Comparison of ENCODE assay signal across 1 cellular context in genomic region chr10:131982185-131982756, GRCh38.
TF ChIP-seq lines count a peak whose summit lies in the region.

No MANE protein-coding gene starts in this region.

TF ChIP-seq in K562, 482 proteins besides CTCF, POLR2A, EP300 and RAD21 (continued from another document and continues in another):
- TF ChIP-seq HBP1 (CRISPR knock-in tag; IDR thresholded peaks at IDR 0.05) (no peak), CBFB (CRISPR knock-in tag; IDR thresholded peaks at IDR 0.05) (no peak), TBL1XR1 (IDR thresholded peaks at IDR 0.05; ENCODE audit: low read length in 2 of 2) (no peak), BHLHE40 (IDR thresholded peaks at IDR 0.05; ENCODE audit: low read length) (no peak), ZNF280A (IDR thresholded peaks at IDR 0.05; ENCODE audit: low read depth, partially characterized antibody) (no peak), ZBTB7A (IDR thresholded peaks at IDR 0.05; ENCODE audit: borderline replicate concordance, control insufficient read depth, low read depth, low read length) (peak; percentile 15; the same call in 1 of the 2 replicates), PHF8 (IDR thresholded peaks at IDR 0.05; ENCODE audit: borderline replicate concordance, low read length) (peak; percentile 85; the same call in 1 of the 2 replicates), ZBED1 (IDR thresholded peaks at IDR 0.05) (no peak), OTX1 (CRISPR knock-in tag; IDR thresholded peaks at IDR 0.05) (no peak), CEBPZ (IDR thresholded peaks at IDR 0.05; ENCODE audit: borderline replicate concordance, low read depth, low read length) (no peak), BRF1 (IDR thresholded peaks at IDR 0.05; ENCODE audit: borderline replicate concordance, extremely low read depth, insufficient read length) (no peak), MITF (IDR thresholded peaks at IDR 0.05) (no peak), TAF15 (IDR thresholded peaks at IDR 0.05; ENCODE audit: low read depth, low read length) (no peak), PHB2 (IDR thresholded peaks at IDR 0.05; ENCODE audit: low read depth) (no peak), U2AF2 (optimal IDR thresholded peaks at IDR 0.05; ENCODE audit: low read depth, low read length) (no peak), MAX (CRISPR knock-in tag; IDR thresholded peaks at IDR 0.05) (no peak; the same call in none of the 2 replicates), CBX2 (IDR thresholded peaks at IDR 0.05; ENCODE audit: insufficient read depth, low read length, poor library complexity, severe bottlenecking) (no peak), MBD1 (CRISPR knock-in tag; IDR thresholded peaks at IDR 0.05) (no peak), KDM5B (IDR thresholded peaks at IDR 0.05; ENCODE audit: insufficient replicate concordance, low read depth, low read length) (peak; percentile 69), HMGN3 (IDR thresholded peaks at IDR 0.05; ENCODE audit: borderline replicate concordance, extremely low read depth, insufficient read length, low read depth, low read length) (no peak), BCL6 (CRISPR knock-in tag; IDR thresholded peaks at IDR 0.05) (no peak), E2F4 (CRISPR knock-in tag; IDR thresholded peaks at IDR 0.05; ENCODE audit: low read depth) (no peak), CTBP1 (IDR thresholded peaks at IDR 0.05; ENCODE audit: borderline replicate concordance) (no peak), NCOA1 (IDR thresholded peaks at IDR 0.05; ENCODE audit: low read depth) (no peak), FIP1L1 (IDR thresholded peaks at IDR 0.05; ENCODE audit: low read depth, low read length, poor library complexity, severe bottlenecking) (peak; percentile 61), HOXB6 (CRISPR knock-in tag; IDR thresholded peaks at IDR 0.05; ENCODE audit: borderline replicate concordance) (no peak), BRCA1 (IDR thresholded peaks at IDR 0.05) (no peak), BRCA1 (CRISPR knock-in tag; IDR thresholded peaks at IDR 0.05) (no peak), MAFG (tag; conservative IDR thresholded peaks at IDR 0.05) (no peak), RBBP5 (IDR thresholded peaks at IDR 0.05; ENCODE audit: borderline replicate concordance, insufficient read depth, low read length, poor library complexity, severe bottlenecking) (no peak), HNRNPLL (IDR thresholded peaks at IDR 0.05; ENCODE audit: low read depth, low read length, poor library complexity, severe bottlenecking) (no peak), ZFX (CRISPR knock-in tag; IDR thresholded peaks at IDR 0.05) (peak; percentile 78), AFF1 (IDR thresholded peaks at IDR 0.05; ENCODE audit: low read depth in 1 of 2, partially characterized antibody in 2 of 2) (no peak), JUN (IDR thresholded peaks at IDR 0.05; ENCODE audit: borderline replicate concordance, low read depth, low read length) (no peak), JUN (CRISPR knock-in tag; IDR thresholded peaks at IDR 0.05; ENCODE audit: borderline replicate concordance) (no peak), ZNF75A (CRISPR knock-in tag; IDR thresholded peaks at IDR 0.05) (no peak), TRIM25 (IDR thresholded peaks at IDR 0.05; ENCODE audit: borderline replicate concordance) (no peak), MAFF (IDR thresholded peaks at IDR 0.05; ENCODE audit: low read length) (no peak), ZNF224 (CRISPR knock-in tag; IDR thresholded peaks at IDR 0.05) (no peak), KLF6 (CRISPR knock-in tag; IDR thresholded peaks at IDR 0.05; ENCODE audit: borderline replicate concordance) (no peak), EGR1 (conservative IDR thresholded peaks at IDR 0.05) (no peak), ZNF197 (CRISPR knock-in tag; IDR thresholded peaks at IDR 0.05; ENCODE audit: low read depth) (no peak), ZNF766 (CRISPR knock-in tag; conservative IDR thresholded peaks at IDR 0.05) (no peak), KHSRP (IDR thresholded peaks at IDR 0.05) (no peak), CREB1 (IDR thresholded peaks at IDR 0.05) (no peak), CREB1 (CRISPR knock-in tag; IDR thresholded peaks at IDR 0.05) (no peak), ZNF583 (CRISPR knock-in tag; IDR thresholded peaks at IDR 0.05) (no peak), GATAD2B (IDR thresholded peaks at IDR 0.05; ENCODE audit: borderline replicate concordance) (0 out of 2 replicates have a peak, but pooled peaks have one; percentile 13), CHD1 (IDR thresholded peaks at IDR 0.05; ENCODE audit: low read length) (peak; percentile 27), MTA3 (IDR thresholded peaks at IDR 0.05; ENCODE audit: borderline replicate concordance) (no peak), KAT2B (IDR thresholded peaks at IDR 0.05; ENCODE audit: low read depth, low read length) (no peak)
